8 cellular contexts compared by ENCODE assay signal in genomic region chr14:81220488-81220766, GRCh38. TPM values are rescaled to one million over a fixed set of nuclear protein-coding genes. Genes with fewer than 3 reads are reported as not detected.
DNase-seq lines count a peak whose midpoint lies in the region; ATAC-seq and TF ChIP-seq lines count a peak whose summit lies in the region.

No MANE protein-coding gene starts in this region.

- CTCF ChIA-PET in activated naive CD4-positive, alpha-beta T cell treated with anti-CD3 and anti-CD28 coated beads for 36 hours (lab: Charles Lee): no interaction called here

- H3K4me1 ChIP-seq in right lobe of liver (peaks cover 0 to 29% (median 7%) of the 10 kb centered on the region in 4 donors), transverse colon (peaks cover 18 to 38% (median 32%) of the 10 kb centered on the region in 4 donors)

- in situ Hi-C loops in transverse colon (cut with MboI; ENCODE audit: low pct_ligation_motif_present in 1 of 4, low pct_unique_long_range_greater_than_20kb in 1 of 4, low sequenced_read_pairs in 3 of 4): no loop called here

- H3K36me3 ChIP-seq in right lobe of liver (peaks cover 0 to 7% (median 0%) of the 10 kb centered on the region in 4 donors), transverse colon (peaks cover 0 to 5% (median 2%) of the 10 kb centered on the region in 4 donors)

- H3K27me3 Mint-ChIP-seq in activated naive CD4-positive, alpha-beta T cell treated with anti-CD3 and anti-CD28 coated beads for 36 hours (ENCODE audit: low read depth): no peaks in the 10 kb centered on the region

- TF ChIP-seq CTCF in right lobe of liver (IDR thresholded peaks at IDR 0.05): no peak
- TF ChIP-seq CTCF in transverse colon (IDR thresholded peaks at IDR 0.05): no peak

- no peaks in the 10 kb centered on the region for H3K9me3 Mint-ChIP-seq in activated naive CD4-positive, alpha-beta T cell treated with anti-CD3 and anti-CD28 coated beads for 36 hours

- DNase-seq in activated naive CD4-positive, alpha-beta T cell treated with anti-CD3 and anti-CD28 coated beads for 36 hours: no peak
- DNase-seq in activated naive CD4-positive, alpha-beta T cell (lab: John Stamatoyannopoulos, UW): no peak
- DNase-seq in right lobe of liver (no peak), transverse colon (no peak), AG08395 (ENCODE audit: low spot score) (no peak), AG08396 (ENCODE audit: low spot score) (no peak)
- DNase-seq in stimulated activated CD4-positive, alpha-beta T cell treated with anti-CD3 and anti-CD28 coated beads, Interleukin-4, amount 100 ng/mL, for 1 hour: no peak

- TF ChIP-seq POLR2A in right lobe of liver (IDR thresholded peaks at IDR 0.05) (no peak), transverse colon (IDR thresholded peaks at IDR 0.05) (no peak)

- H3K27ac Mint-ChIP-seq in activated naive CD4-positive, alpha-beta T cell treated with anti-CD3 and anti-CD28 coated beads for 36 hours: peak overlapping the region; percentile 98

- no peak for TF ChIP-seq EP300 in transverse colon (IDR thresholded peaks at IDR 0.05; ENCODE audit: low read depth)

- H3K27ac ChIP-seq in angular gyrus (ENCODE audit: low read depth, low read length) (peak overlapping the region; percentile 97), right lobe of liver (peak overlapping the region; percentile 95 to 99 (median 98)), transverse colon (peak overlapping the region; percentile 96 to 99 (median 98))

- H3K4me1 Mint-ChIP-seq in activated naive CD4-positive, alpha-beta T cell treated with anti-CD3 and anti-CD28 coated beads for 36 hours (ENCODE audit: low read depth): peaks cover 27% of the 10 kb centered on the region

- intact Hi-C loops in activated naive CD4-positive, alpha-beta T cell treated with anti-CD3 and anti-CD28 coated beads for 36 hours (cut with micrococcal nuclease): loop anchor here (2.0 to 5.0 kb wide), 2 partner anchors 217 to 232 kb away; no protein-coding TSS in a partner anchor
- intact Hi-C loops in right lobe of liver (cut with DNase I) (no loop called here), transverse colon (cut with DNase I; ENCODE audit: low total_unique reads) (no loop called here)

- no peaks in the 10 kb centered on the region for H3K9me3 ChIP-seq in right lobe of liver
- H3K9me3 ChIP-seq in transverse colon: no peaks in the 10 kb centered on the region

- H3K4me3 ChIP-seq in right lobe of liver: peak overlapping the region; percentile 67 to 70 (median 70)
- peak overlapping the region; percentile 67 to 89 (median 78) for H3K4me3 ChIP-seq in transverse colon

- no peak for ATAC-seq in right lobe of liver

- H3K27me3 ChIP-seq in right lobe of liver (no peaks in the 10 kb centered on the region), transverse colon (no peaks in the 10 kb centered on the region)

- H3K4me3 Mint-ChIP-seq in activated naive CD4-positive, alpha-beta T cell treated with anti-CD3 and anti-CD28 coated beads for 36 hours: peak overlapping the region; percentile 84

- H3K36me3 Mint-ChIP-seq in activated naive CD4-positive, alpha-beta T cell treated with anti-CD3 and anti-CD28 coated beads for 36 hours (ENCODE audit: low read depth): peaks cover 17% of the 10 kb centered on the region

- 0% methylated on average over 10 of the region's 10 CpGs for WGBS in right lobe of liver (ENCODE audit: insufficient coverage, low coverage, low lambda C conversion rate, missing lambda C conversion rate)
- WGBS in transverse colon (ENCODE audit: low coverage in 1 of 2), 2 donors: 0% methylated on average over 10 of the region's 10 CpGs; no CpG with 5 or more reads in 1 of the 2 donors

RNA-seq across cellular contexts. Expression of gene GTF2A1, which starts 0.3 kb away (rescaled TPM):
- total RNA-seq in activated naive CD4-positive, alpha-beta T cell treated with anti-CD3 and anti-CD28 coated beads for 36 hours: 10 to 100 TPM; 38.3 to 42.9 TPM
- 10 to 100 TPM; 11.0 to 16.8 (median 12.9) TPM for total RNA-seq in right lobe of liver
- 10 to 100 TPM; 10.5 to 48.0 (median 22.5) TPM for total RNA-seq in transverse colon
